ENCODE assay signal across 8 cellular contexts in genomic region chr4:1055721-1056590, GRCh38. TPM values are rescaled to one million over a fixed set of nuclear protein-coding genes. Genes with fewer than 3 reads are reported as not detected.
DNase-seq lines count a peak whose midpoint lies in the region; ATAC-seq and TF ChIP-seq lines count a peak whose summit lies in the region.

No MANE protein-coding gene starts in this region.

- H3K23ac ChIP-seq in neuronal stem cell (ENCODE audit: low read depth, low read length, poor library complexity) = peak overlapping the region; percentile 62

- no peak overlapping the region for H3K18ac ChIP-seq in neuronal stem cell (ENCODE audit: low read length)

- TF ChIP-seq CTCF in WERI-Rb-1 (IDR thresholded peaks at IDR 0.05; ENCODE audit: low read depth, low read length) = no peak
- TF ChIP-seq CTCF in mammary epithelial cell (conservative IDR thresholded peaks at IDR 0.05 in 1 of 2, IDR thresholded peaks at IDR 0.05 in 1 of 2; ENCODE audit: extremely low read depth in 1 of 2, insufficient read depth in 1 of 2, low read depth in 1 of 2, low read length in 2 of 2) = no peak

- peak overlapping the region; percentile 32 for H2BK15ac ChIP-seq in neuronal stem cell (ENCODE audit: low read length)

- peak overlapping the region; percentile 62 for H3K4me2 ChIP-seq in mammary epithelial cell (ENCODE audit: insufficient read depth, low read depth, low read length)
- H3K4me2 ChIP-seq in neuronal stem cell (ENCODE audit: insufficient read depth, low read length, poor library complexity, severe bottlenecking) = no peak overlapping the region

- no peaks in the 10 kb centered on the region for H3K36me3 ChIP-seq in WERI-Rb-1
- H3K36me3 ChIP-seq in mammary epithelial cell (ENCODE audit: insufficient read depth, low read length) = no peaks in the 10 kb centered on the region
- H3K36me3 ChIP-seq in neuronal stem cell (replicated peaks in 1 of 2; ENCODE audit: control insufficient read depth in 2 of 2, insufficient read depth in 2 of 2, low read length in 2 of 2) = no peaks in the 10 kb centered on the region

- no peak overlapping the region for H4K91ac ChIP-seq in neuronal stem cell (ENCODE audit: low read depth, low read length, poor library complexity)

- intact Hi-C loops in Right ventricle myocardium inferior (cut with DNase I) (no loop called here), Right ventricle myocardium superior (cut with DNase I) (no loop called here), mammary epithelial cell (cut with micrococcal nuclease) (no loop called here)

- no TSS peak for BruUV-seq in mammary epithelial cell (replicated peaks; lab: Mats Ljungman, UMichigan)

- in situ Hi-C loops in mammary epithelial cell (cut with MboI; ENCODE audit: low sequenced_read_pairs in 2 of 2) = no loop called here

- H2AK5ac ChIP-seq in neuronal stem cell (ENCODE audit: low read depth, low read length) = no peak overlapping the region

- no peak overlapping the region for H3K14ac ChIP-seq in neuronal stem cell (ENCODE audit: low read length)

- H3K27me3 ChIP-seq in WERI-Rb-1 (ENCODE audit: insufficient read depth, low read depth, severe bottlenecking) (peaks cover 19% of the 10 kb centered on the region), mammary epithelial cell (ENCODE audit: insufficient read depth, low read length) (peaks cover 26% of the 10 kb centered on the region), neuronal stem cell (ENCODE audit: control insufficient read depth in 3 of 3, insufficient read depth in 3 of 3, low read depth in 1 of 3, low read length in 3 of 3) (peaks cover 0 to 68% (median 17%) of the 10 kb centered on the region in 3 experiments)

- H3K27ac ChIP-seq in WERI-Rb-1 (no peak overlapping the region), mammary epithelial cell (ENCODE audit: insufficient read depth, low read depth, low read length) (no peak overlapping the region), neuronal stem cell (replicated peaks; ENCODE audit: low read length) (no peak overlapping the region)

- no peaks in the 10 kb centered on the region for H3K9me3 ChIP-seq in WERI-Rb-1 (ENCODE audit: severe bottlenecking)
- H3K9me3 ChIP-seq in mammary epithelial cell (replicated peaks; ENCODE audit: insufficient read depth, low read length) = no peaks in the 10 kb centered on the region
- H3K9me3 ChIP-seq in neuronal stem cell (replicated peaks in 1 of 2; ENCODE audit: control insufficient read depth in 2 of 2, insufficient read depth in 1 of 2, low read depth in 1 of 2, low read length in 2 of 2) = peaks cover 4 to 5% of the 10 kb centered on the region in 2 donors

- no peak overlapping the region for H3K9ac ChIP-seq in mammary epithelial cell (ENCODE audit: insufficient read depth, low read length)
- H3K9ac ChIP-seq in neuronal stem cell (ENCODE audit: low read depth, low read length, poor library complexity) = peak overlapping the region; percentile 55

- H4K20me1 ChIP-seq in mammary epithelial cell (ENCODE audit: insufficient read depth, low read length) = no peaks in the 10 kb centered on the region

- CTCF ChIA-PET in mammary epithelial cell (lab: Charles Lee; ENCODE audit: low non-redundant PET) = no interaction called here

- H3K4me1 ChIP-seq in mammary epithelial cell (ENCODE audit: insufficient read depth, low read length) = peaks cover 25% of the 10 kb centered on the region
- peaks cover 5 to 15% of the 10 kb centered on the region in 2 donors for H3K4me1 ChIP-seq in neuronal stem cell (ENCODE audit: control insufficient read depth in 2 of 2, insufficient read depth in 1 of 2, low read depth in 1 of 2, low read length in 2 of 2)

- H2AFZ ChIP-seq in mammary epithelial cell (ENCODE audit: low read depth, low read length) (peak overlapping the region; percentile 59), neuronal stem cell (ENCODE audit: low read length) (no peak overlapping the region)

- H4K8ac ChIP-seq in neuronal stem cell (ENCODE audit: low read depth, low read length) = no peak overlapping the region

- WGBS in mammary epithelial cell (ENCODE audit: low coverage, missing lambda C conversion rate) = 22% methylated on average over 31 of the region's 34 CpGs
- no CpG with 5 or more reads among the region's 34 CpGs for WGBS in neuronal stem cell (ENCODE audit: extremely low coverage in 2 of 2, insufficient read length in 2 of 2, insufficient replicate concordance in 1 of 2), 2 donors

- H3K4ac ChIP-seq in neuronal stem cell (ENCODE audit: low read length) = no peak overlapping the region

- no peaks in the 10 kb centered on the region for H3K79me2 ChIP-seq in mammary epithelial cell (ENCODE audit: insufficient read depth, low read length)

- peak; percentile 71 for DNase-seq in Right ventricle myocardium inferior (ENCODE audit: missing footprints)
- no peak for DNase-seq in Right ventricle myocardium superior
- DNase-seq in WERI-Rb-1 = peak; percentile 87
- DNase-seq in mammary epithelial cell = no peak
- DNase-seq in neuronal stem cell (ENCODE audit: low spot score) = no peak
- peak; percentile 56 for DNase-seq in ureter (ENCODE audit: low spot score)
- DNase-seq in NCI-H510A treated with DMSO at 0.1 percent for 48 hours (lab: John Stamatoyannopoulos, UW) = no peak

- no peak for ATAC-seq in Right ventricle myocardium inferior
- no peak for ATAC-seq in Right ventricle myocardium superior (ENCODE audit: poor library complexity)
- no peak for ATAC-seq in GM19395 (IDR thresholded peaks at IDR 0.05; ENCODE audit: unreplicated experiment)

- H2BK120ac ChIP-seq in neuronal stem cell (ENCODE audit: low read depth, low read length) = no peak overlapping the region

- H3K4me3 ChIP-seq in WERI-Rb-1 (ENCODE audit: low read depth, low read length) (peak overlapping the region; percentile 2), mammary epithelial cell (replicated peaks in 1 of 3; ENCODE audit: insufficient read depth in 1 of 3, low read depth in 2 of 3, low read length in 3 of 3) (no peak overlapping the region), neuronal stem cell (ENCODE audit: low read length in 2 of 2) (no peak overlapping the region)

- dilution Hi-C loops in mammary epithelial cell (cut with HindIII; ENCODE audit: low sequenced_read_pairs) = loop anchor here (10.0 kb wide), 1 partner anchor 589 kb away; no protein-coding TSS in a partner anchor

- no peak overlapping the region for H2BK5ac ChIP-seq in neuronal stem cell (ENCODE audit: low read length)

- peaks cover 2% of the 10 kb centered on the region for H3K79me1 ChIP-seq in neuronal stem cell (ENCODE audit: low read depth, low read length)

- no peak overlapping the region for H2BK12ac ChIP-seq in neuronal stem cell (ENCODE audit: low read length)

RNA-seq across cellular contexts. Expression of gene FGFRL1, which starts 44.5 kb away (rescaled TPM):
- 21.0 TPM for total RNA-seq in Right ventricle myocardium inferior
- 22.2 TPM for total RNA-seq in Right ventricle myocardium superior
- total RNA-seq in mammary epithelial cell = 10 to 100 TPM; 12.8 to 15.0 TPM
- polyA plus RNA-seq in mammary epithelial cell = 43.7 TPM
- 37.0 TPM for polyA minus RNA-seq in mammary epithelial cell
- 67.8 TPM for polyA plus RNA-seq in neuronal stem cell (2013, experiment 1 of 2)
- 66.3 TPM for polyA plus RNA-seq in neuronal stem cell (2013, experiment 2 of 2)
- total RNA-seq in ureter = 13.0 TPM

RNA-seq across cellular contexts. Expression of gene RNF212, which starts 57.4 kb away (rescaled TPM):
- total RNA-seq in Right ventricle myocardium inferior (1.7 TPM), Right ventricle myocardium superior (0.30 TPM), mammary epithelial cell (1 to 10 TPM in 1 of 2 donors, under 1 TPM in 1; 0.33 to 2.2 TPM), ureter (5.1 TPM)
- 1.1 TPM for polyA plus RNA-seq in mammary epithelial cell
- polyA minus RNA-seq in mammary epithelial cell = not detected
- 5.1 TPM for polyA plus RNA-seq in neuronal stem cell (2013, experiment 1 of 2)
- 5.5 TPM for polyA plus RNA-seq in neuronal stem cell (2013, experiment 2 of 2)

Comparison
In these comparisons a context has a peak if more than half of its experiments do, and no peak if none do; other contexts are left out.
1. DNase-seq: peak in Right ventricle myocardium inferior (single experiment), WERI-Rb-1 (single experiment) and ureter (single experiment); none in Right ventricle myocardium superior (single experiment), mammary epithelial cell (single experiment), neuronal stem cell (single experiment) and NCI-H510A treated with DMSO at 0.1 percent for 48 hours (single experiment).